In genomic region chr1:208029381-208030319, GRCh38 we compare ENCODE assay signal across 10 cellular contexts.
DNase-seq lines count a peak whose midpoint lies in the region; ATAC-seq and TF ChIP-seq lines count a peak whose summit lies in the region.
"Had no signal": no experiment of that assay in that cellular context is flagged by ENCODE, and none has a peak within 500 bp of the region (broad histone marks: within the 10 kb centered on the region; RNA-seq: fewer than 3 reads in every experiment).

No MANE protein-coding gene starts in this region.

- peak overlapping the region; percentile 7 for H3K27ac Mint-ChIP-seq in mesothelial cell of epicardium
- no peak overlapping the region for H3K27ac Mint-ChIP-seq in H9
- H3K27ac Mint-ChIP-seq in activated CD4-positive, alpha-beta T cell treated with anti-CD3 and anti-CD28 coated beads for 36 hours = no peak overlapping the region

- H4K20me1 ChIP-seq in H9 (ENCODE audit: control insufficient read depth, insufficient read depth, insufficient read length) = no peaks in the 10 kb centered on the region

- CTCF ChIA-PET in activated CD4-positive, alpha-beta T cell treated with anti-CD3 and anti-CD28 coated beads for 36 hours (lab: Charles Lee) = interaction anchor here (1.6 kb wide), 1 partner anchor 7 kb away, joined by 8 read pairs; no protein-coding TSS in a partner anchor

- no peak overlapping the region for H3K4ac ChIP-seq in H9 (ENCODE audit: low read depth, low read length)

- no peak overlapping the region for H4K5ac ChIP-seq in H9 (ENCODE audit: insufficient read length, low read depth, low read length)

- H3K27ac ChIP-seq in tibial artery = peak overlapping the region; percentile 65 to 67
- no peak overlapping the region for H3K27ac ChIP-seq in H9 (ENCODE audit: insufficient read length, low read depth, low read length)
- H3K27ac ChIP-seq: SJSA1 had no signal

- DNase-seq in NCI-H226 (peak; percentile 36), epidermal melanocyte (ENCODE audit: insufficient read length, low spot score) (peak; percentile 66), mesothelial cell of epicardium (ENCODE audit: low spot score in 2 of 2, unreplicated experiment in 2 of 2) (no peak), tibial artery (peak; percentile 54 to 80), H9 (no peak), activated T-cell treated with anti-CD3 and anti-CD28 coated beads for 4 hours (no peak), KG1 (lab: John Stamatoyannopoulos, UW) (no peak)
- DNase-seq in activated CD4-positive, alpha-beta T cell treated with anti-CD3 and anti-CD28 coated beads for 36 hours = no peak
- DNase-seq: MV-4-11 had no signal

- no peak overlapping the region for H3K4me3 ChIP-seq in tibial artery
- H3K4me3 ChIP-seq: SJSA1 had no signal

- WGBS in H9 (ENCODE audit: extremely low coverage, insufficient read length, low lambda C conversion rate) = no CpG with 5 or more reads among the region's 14 CpGs

- no peak overlapping the region for H3T11ph ChIP-seq in H9 (ENCODE audit: low read length)

- H3K23ac ChIP-seq in H9 (ENCODE audit: insufficient read length, low read depth, low read length) = no peak overlapping the region

- no peak overlapping the region for H2BK5ac ChIP-seq in H9 (ENCODE audit: insufficient read length, low read length)

- H4K8ac ChIP-seq in H9 (replicated peaks; ENCODE audit: insufficient read length, low read depth, low read length) = no peak overlapping the region

- no peak overlapping the region for H3K4me3 Mint-ChIP-seq in mesothelial cell of epicardium
- no peak overlapping the region for H3K4me3 Mint-ChIP-seq in H9
- no peak overlapping the region for H3K4me3 Mint-ChIP-seq in activated CD4-positive, alpha-beta T cell treated with anti-CD3 and anti-CD28 coated beads for 36 hours

- no peak overlapping the region for H3K9ac ChIP-seq in H9 (ENCODE audit: extremely low read depth, insufficient read length, low read length)

- H2BK20ac ChIP-seq in H9 (ENCODE audit: low read depth, low read length, poor library complexity, severe bottlenecking) = no peak overlapping the region

- H3K14ac ChIP-seq in H9 (ENCODE audit: insufficient read depth, low read length) = no peak overlapping the region

- intact Hi-C loops in tibial artery (cut with DNase I; ENCODE audit: low total_unique reads) = loop anchor here (10.0 kb wide), 1 partner anchor 65 kb away; no protein-coding TSS in a partner anchor
- intact Hi-C loops in activated CD4-positive, alpha-beta T cell treated with anti-CD3 and anti-CD28 coated beads for 36 hours (cut with DNase I, micrococcal nuclease) = no loop called here

- H3K27me3 ChIP-seq in tibial artery (no peaks in the 10 kb centered on the region), H9 (ENCODE audit: insufficient read depth, low read length) (no peaks in the 10 kb centered on the region)
- H3K27me3 ChIP-seq: SJSA1 had no signal

- H3K4me1 Mint-ChIP-seq in mesothelial cell of epicardium (no peaks in the 10 kb centered on the region), H9 (peaks cover 12 to 13% of the 10 kb centered on the region in 2 experiments)
- no peaks in the 10 kb centered on the region for H3K4me1 Mint-ChIP-seq in activated CD4-positive, alpha-beta T cell treated with anti-CD3 and anti-CD28 coated beads for 36 hours

- no peak overlapping the region for H2BK15ac ChIP-seq in H9 (ENCODE audit: low read depth, low read length)

- no peaks in the 10 kb centered on the region for H3K9me3 Mint-ChIP-seq in mesothelial cell of epicardium
- H3K9me3 Mint-ChIP-seq in H9 = no peaks in the 10 kb centered on the region
- no peaks in the 10 kb centered on the region for H3K9me3 Mint-ChIP-seq in activated CD4-positive, alpha-beta T cell treated with anti-CD3 and anti-CD28 coated beads for 36 hours (ENCODE audit: low read depth)

- no peak overlapping the region for H2AK5ac ChIP-seq in H9 (ENCODE audit: insufficient read length, low read length)

- H3K36me3 ChIP-seq in tibial artery = peaks cover 40 to 63% (median 54%) of the 10 kb centered on the region in 3 donors

- H3K79me2 ChIP-seq in H9 (ENCODE audit: insufficient read depth, low read length) = no peaks in the 10 kb centered on the region

- H3K18ac ChIP-seq in H9 (ENCODE audit: insufficient read length, low read depth, low read length) = no peak overlapping the region

- H3K4me2 ChIP-seq in H9 (ENCODE audit: insufficient read depth, insufficient read length, low read length) = no peak overlapping the region

- TF ChIP-seq CTCF in mesothelial cell of epicardium (IDR thresholded peaks at IDR 0.05; ENCODE audit: unreplicated experiment) (no peak), tibial artery (IDR thresholded peaks at IDR 0.05) (no peak), H9 (conservative IDR thresholded peaks at IDR 0.05) (no peak)

- no peak overlapping the region for H2AFZ ChIP-seq in H9 (ENCODE audit: low read length)

- H3K56ac ChIP-seq in H9 (ENCODE audit: insufficient read length, low read depth, low read length) = no peak overlapping the region

- H3K9me3 ChIP-seq in tibial artery (no peaks in the 10 kb centered on the region), H9 (ENCODE audit: control insufficient read depth, low read depth, low read length) (no peaks in the 10 kb centered on the region)
- H3K9me3 ChIP-seq: SJSA1 had no signal

- H3K27me3 Mint-ChIP-seq in mesothelial cell of epicardium (ENCODE audit: low read depth) (peaks cover 15% of the 10 kb centered on the region), H9 (ENCODE audit: low read depth) (peaks cover 8% of the 10 kb centered on the region)
- H3K27me3 Mint-ChIP-seq in activated CD4-positive, alpha-beta T cell treated with anti-CD3 and anti-CD28 coated beads for 36 hours = peaks cover 1% of the 10 kb centered on the region

- no peak overlapping the region for H2BK120ac ChIP-seq in H9 (ENCODE audit: low read depth, low read length, poor library complexity, severe bottlenecking)

- POLR2A ChIA-PET in activated CD4-positive, alpha-beta T cell treated with anti-CD3 and anti-CD28 coated beads for 36 hours (lab: Charles Lee) = no interaction called here

- no peak for ATAC-seq in activated CD4-positive, alpha-beta T cell treated with anti-CD3 and anti-CD28 coated beads for 36 hours

- H4K91ac ChIP-seq in H9 (ENCODE audit: insufficient read length, low read depth, low read length) = no peak overlapping the region

- H2BK12ac ChIP-seq in H9 (ENCODE audit: insufficient read length, low read depth, low read length) = no peak overlapping the region

- H3K79me1 ChIP-seq in H9 (ENCODE audit: insufficient read depth, low read depth, low read length, poor library complexity, severe bottlenecking) = no peaks in the 10 kb centered on the region

- H3K36me3 Mint-ChIP-seq in mesothelial cell of epicardium (peaks cover 13% of the 10 kb centered on the region), H9 (ENCODE audit: insufficient read depth in 1 of 3, low read depth in 3 of 3) (no peaks in the 10 kb centered on the region)
- H3K36me3 Mint-ChIP-seq in activated CD4-positive, alpha-beta T cell treated with anti-CD3 and anti-CD28 coated beads for 36 hours (ENCODE audit: low read depth) = no peaks in the 10 kb centered on the region

- H3K23me2 ChIP-seq in H9 (ENCODE audit: insufficient read length, low read depth, low read length, poor library complexity, severe bottlenecking) = no peaks in the 10 kb centered on the region

- H3K4me1 ChIP-seq in tibial artery = peaks cover 7 to 36% (median 30%) of the 10 kb centered on the region in 4 donors
- no peaks in the 10 kb centered on the region for H3K4me1 ChIP-seq in H9 (ENCODE audit: insufficient read depth, low read length)

Comparison
In these comparisons a context has a peak if more than half of its experiments do, and no peak if none do; other contexts are left out.
1. DNase-seq: peak in NCI-H226 (single experiment), epidermal melanocyte (single experiment) and tibial artery (2 of 2); none in mesothelial cell of epicardium (0 of 2), H9 (single experiment), activated CD4-positive, alpha-beta T cell treated with anti-CD3 and anti-CD28 coated beads for 36 hours (single experiment), activated T-cell treated with anti-CD3 and anti-CD28 coated beads for 4 hours (single experiment) and KG1 (single experiment).